ENCODE assay signal across 19 cellular contexts in genomic region chr3:176734146-176734545, GRCh38.
"Had no signal": no experiment of that assay in that cellular context is flagged by ENCODE, and none has a peak within 500 bp of the region (broad histone marks: within the 10 kb centered on the region; RNA-seq: fewer than 3 reads in every experiment).

No MANE protein-coding gene starts in this region.

- H3K27ac ChIP-seq: brain microvascular endothelial cell, foreskin keratinocyte, left lung, neutrophil, right atrium auricular region, tibial nerve, uterus had no signal

- H3K27me3 Mint-ChIP-seq: activated naive CD8-positive, alpha-beta T cell treated with anti-CD3 and anti-CD28 coated beads, Interleukin-2, amount 10 ng/mL, durations not matched to agents 7 days and 5 days had no signal

- H3K27me3 ChIP-seq: brain microvascular endothelial cell, foreskin keratinocyte, left lung, neutrophil, right atrium auricular region, tibial nerve, uterus had no signal

- DNase-seq: activated CD4-positive, alpha-beta T cell treated with anti-CD3 and anti-CD28 coated beads for 4 hours; activated naive CD4-positive, alpha-beta T cell; activated naive CD8-positive, alpha-beta T cell treated with anti-CD3 and anti-CD28 coated beads, Interleukin-2, amount 10 ng/mL, durations not matched to agents 7 days and 5 days; brain microvascular endothelial cell; cortex of kidney; effector CD8-positive, alpha-beta T cell; foreskin keratinocyte; left lung; mammary epithelial cell; mucosa of descending colon; naive thymus-derived CD4-positive, alpha-beta T cell; stimulated activated CD4-positive, alpha-beta T cell treated with anti-CD3 and anti-CD28 coated beads, Interleukin-4, amount 100 ng/mL, for 1 hour; stimulated activated naive CD4-positive, alpha-beta T cell; T-helper 17 cell; uterus had no signal

- H3K4me1 ChIP-seq: foreskin keratinocyte, left lung, right atrium auricular region, tibial nerve, uterus had no signal

- H3K36me3 ChIP-seq: brain microvascular endothelial cell, left lung, neutrophil, right atrium auricular region, tibial nerve, uterus had no signal

- H3K9me3 Mint-ChIP-seq: activated naive CD8-positive, alpha-beta T cell treated with anti-CD3 and anti-CD28 coated beads, Interleukin-2, amount 10 ng/mL, durations not matched to agents 7 days and 5 days had no signal

- H3K36me3 Mint-ChIP-seq: activated naive CD8-positive, alpha-beta T cell treated with anti-CD3 and anti-CD28 coated beads, Interleukin-2, amount 10 ng/mL, durations not matched to agents 7 days and 5 days; naive thymus-derived CD4-positive, alpha-beta T cell had no signal

- H3K4me3 Mint-ChIP-seq: activated naive CD8-positive, alpha-beta T cell treated with anti-CD3 and anti-CD28 coated beads, Interleukin-2, amount 10 ng/mL, durations not matched to agents 7 days and 5 days; naive thymus-derived CD4-positive, alpha-beta T cell; T-helper 17 cell had no signal

- H3K9me3 ChIP-seq: left lung, mucosa of descending colon, neutrophil, right atrium auricular region, tibial nerve, uterus had no signal

- H3K4me3 ChIP-seq: left lung, mucosa of descending colon, right atrium auricular region, tibial nerve, uterus had no signal

- FAIRE-seq: islet of Langerhans had no signal

- H3K4me1 Mint-ChIP-seq: activated naive CD8-positive, alpha-beta T cell treated with anti-CD3 and anti-CD28 coated beads, Interleukin-2, amount 10 ng/mL, durations not matched to agents 7 days and 5 days; naive thymus-derived CD4-positive, alpha-beta T cell; T-helper 17 cell had no signal

- H3K27ac Mint-ChIP-seq: activated naive CD8-positive, alpha-beta T cell treated with anti-CD3 and anti-CD28 coated beads, Interleukin-2, amount 10 ng/mL, durations not matched to agents 7 days and 5 days; naive thymus-derived CD4-positive, alpha-beta T cell; T-helper 17 cell had no signal
